27 cellular contexts compared by ENCODE assay signal in genomic region chr7:31896929-31897328, GRCh38.
DNase-seq lines count a peak whose midpoint lies in the region; FAIRE-seq and TF ChIP-seq lines count a peak whose summit lies in the region.
"Had no signal": no experiment of that assay in that cellular context is flagged by ENCODE, and none has a peak within 500 bp of the region (broad histone marks: within the 10 kb centered on the region; RNA-seq: fewer than 3 reads in every experiment).

No MANE protein-coding gene starts in this region.

- no peaks in the 10 kb centered on the region for H3K9me2 ChIP-seq in GM23248 (ENCODE audit: insufficient read depth)
- H3K9me2 ChIP-seq in hepatocyte (replicated peaks; ENCODE audit: insufficient read depth): no peaks in the 10 kb centered on the region

- H3K9ac ChIP-seq in GM23248 (no peak overlapping the region), kidney (ENCODE audit: low read length in 2 of 2) (no peak overlapping the region)

- H3K4me3 ChIP-seq in GM23248 (no peak overlapping the region), hepatocyte (no peak overlapping the region), kidney (ENCODE audit: low read length in 2 of 2) (no peak overlapping the region)
- H3K4me3 ChIP-seq: upper lobe of left lung had no signal

- DNase-seq in GM23248 (peak; percentile 25), NCI-H82 (lab: John Stamatoyannopoulos, UW) (peak; percentile 74), hepatocyte (ENCODE audit: low spot score) (peak; percentile 66), stromal cell of bone marrow (ENCODE audit: low read depth) (peak; percentile 52), dermis blood vessel endothelial cell (no peak), kidney (no peak), DMS79 (lab: John Stamatoyannopoulos, UW) (no peak)
- DNase-seq: activated CD4-positive, alpha-beta T cell treated with anti-CD3 and anti-CD28 coated beads for 4 hours; activated naive CD8-positive, alpha-beta T cell treated with anti-CD3 and anti-CD28 coated beads for 36 hours; activated T-cell treated with anti-CD3 and anti-CD28 coated beads for 4 hours; CD4-positive, CD25-positive, alpha-beta regulatory T cell; central memory CD4-positive, alpha-beta T cell; EL; HFFc6; Karpas-422; midbrain; naive thymus-derived CD4-positive, alpha-beta T cell; NCI-H1436; NCI-H526; stimulated activated CD4-positive, alpha-beta T cell treated with anti-CD3 and anti-CD28 coated beads, Interleukin-12 subunit alpha, Interleukin-12 subunit beta, amount 100 ng/mL, for 4 hours; stimulated activated CD4-positive, alpha-beta T cell treated with anti-CD3 and anti-CD28 coated beads, Interleukin-4, amount 100 ng/mL, for 1 hour; substantia nigra; T-helper 2 cell; upper lobe of left lung had no signal

- H2AFZ ChIP-seq in GM23248 (no peak overlapping the region), hepatocyte (no peak overlapping the region)

- intact Hi-C loops in kidney (cut with DNase I): no loop called here

- WGBS in GM23248 (ENCODE audit: low coverage in 1 of 2, low lambda C conversion rate in 2 of 2, missing lambda C conversion rate in 2 of 2), 2 experiments: 13 to 15% methylated on average over 6 of the region's 6 CpGs
- 18% methylated on average over 6 of the region's 6 CpGs for WGBS in hepatocyte (ENCODE audit: low lambda C conversion rate, missing lambda C conversion rate)

- H3K27me3 ChIP-seq in GM23248 (replicated peaks; ENCODE audit: insufficient read depth) (no peaks in the 10 kb centered on the region), hepatocyte (no peaks in the 10 kb centered on the region)
- H3K27me3 ChIP-seq: upper lobe of left lung had no signal

- H3K4me2 ChIP-seq in GM23248 (ENCODE audit: unreplicated experiment): no peak overlapping the region
- peak overlapping the region; percentile 20 for H3K4me2 ChIP-seq in hepatocyte

- H3K36me3 ChIP-seq in GM23248 (ENCODE audit: low read depth) (no peaks in the 10 kb centered on the region; the same call in 1 of the 2 replicates), hepatocyte (replicated peaks; ENCODE audit: insufficient read depth, low read depth) (no peaks in the 10 kb centered on the region), kidney (ENCODE audit: control insufficient read depth in 1 of 2, insufficient read depth in 2 of 2, low read length in 2 of 2) (no peaks in the 10 kb centered on the region)
- H3K36me3 ChIP-seq: upper lobe of left lung had no signal

- TF ChIP-seq CTCF in hepatocyte (IDR thresholded peaks at IDR 0.05; ENCODE audit: poor library complexity): no peak
- no peak for TF ChIP-seq CTCF in kidney (IDR thresholded peaks at IDR 0.05; ENCODE audit: borderline replicate concordance, extremely low read depth, insufficient read depth)

- H3F3A ChIP-seq in GM23248 (ENCODE audit: insufficient read depth): no peaks in the 10 kb centered on the region

- H4K20me1 ChIP-seq in GM23248 (ENCODE audit: insufficient read depth): no peaks in the 10 kb centered on the region
- H4K20me1 ChIP-seq in hepatocyte (ENCODE audit: insufficient read depth, poor library complexity, severe bottlenecking): no peaks in the 10 kb centered on the region

- H3K27ac ChIP-seq in GM23248: no peak overlapping the region
- peak overlapping the region; percentile 77 for H3K27ac ChIP-seq in hepatocyte
- no peak overlapping the region for H3K27ac ChIP-seq in kidney (ENCODE audit: low read depth in 2 of 2, low read length in 2 of 2)
- H3K27ac ChIP-seq: HL-60, RWPE1, upper lobe of left lung had no signal

- H3K79me2 ChIP-seq in GM23248 (ENCODE audit: insufficient read depth): peaks cover 7% of the 10 kb centered on the region; the same call in 1 of the 2 replicates
- no peaks in the 10 kb centered on the region for H3K79me2 ChIP-seq in hepatocyte

- in situ Hi-C loops in GM23248 (cut with MboI): no loop called here

- H3K4me1 ChIP-seq in GM23248 (ENCODE audit: insufficient read depth) (peaks cover 12% of the 10 kb centered on the region; the same call in 1 of the 2 replicates), hepatocyte (ENCODE audit: insufficient read depth) (no peaks in the 10 kb centered on the region), kidney (ENCODE audit: control insufficient read depth in 1 of 2, insufficient read depth in 1 of 2, low read depth in 1 of 2, low read length in 2 of 2) (no peaks in the 10 kb centered on the region)
- H3K4me1 ChIP-seq: upper lobe of left lung had no signal

- FAIRE-seq in kidney (lab: Jason Lieb, UNC): no peak
- FAIRE-seq: GM12891 had no signal

- no peaks in the 10 kb centered on the region for H3K9me3 ChIP-seq in GM23248 (ENCODE audit: low read depth)
- H3K9me3 ChIP-seq in hepatocyte (ENCODE audit: low read depth): no peaks in the 10 kb centered on the region
- H3K9me3 ChIP-seq in kidney (ENCODE audit: control insufficient read depth in 1 of 2, low read length in 2 of 2): no peaks in the 10 kb centered on the region
- H3K9me3 ChIP-seq: upper lobe of left lung had no signal

Comparison
In these comparisons a context has a peak if more than half of its experiments do, and no peak if none do; other contexts are left out.
1. DNase-seq: peak in GM23248 (single experiment), NCI-H82 (single experiment), hepatocyte (single experiment) and stromal cell of bone marrow (single experiment); none in dermis blood vessel endothelial cell (single experiment), kidney (single experiment) and DMS79 (single experiment).